Comparison of ENCODE assay signal across 28 cellular contexts in genomic region chr9:101511009-101511408, GRCh38.
"Had no signal": no experiment of that assay in that cellular context is flagged by ENCODE, and none has a peak within 500 bp of the region (broad histone marks: within the 10 kb centered on the region; RNA-seq: fewer than 3 reads in every experiment).

No MANE protein-coding gene starts in this region.

- ATAC-seq: body of pancreas had no signal

- H3K4me3 Mint-ChIP-seq: activated B cell treated with CpG ODN at 0.5 μM for 24 hours; activated CD8-positive, alpha-beta T cell treated with anti-CD3 and anti-CD28 coated beads for 36 hours; activated naive CD4-positive, alpha-beta T cell treated with anti-CD3 and anti-CD28 coated beads for 36 hours; activated naive CD8-positive, alpha-beta T cell treated with anti-CD3 and anti-CD28 coated beads for 36 hours; activated T-cell treated with anti-CD3 and anti-CD28 coated beads, Interleukin-2, amount 50 U/mL, for 4 hours; activated T-helper 1 cell treated with anti-CD3 and anti-CD28 coated beads, Interleukin-12 subunit alpha, Interleukin-12 subunit beta, Interleukin-2, Interleukin-4 antibody, amounts not matched to agents 30 ng/mL and 10 ng/mL and 1 ng/mL, durations not matched to agents 14 hours and 24 hours and 36 hours; activated T-helper 17 cell treated with anti-CD3 and anti-CD28 coated beads, Interleukin-2, amount 50 U/mL, for 72 hours; T-helper 1 cell treated with Interleukin-12 subunit alpha and Interleukin-12 subunit beta and Interleukin-4 antibody, amounts not matched to agents 30 μg/mL and 1 μg/mL, for 36 hours; T-helper 2 cell treated with Interferon-gamma antibody and Interleukin-4, amounts not matched to agents 5 μg/mL and 100 μg/mL, for 36 hours had no signal

- H3K4me1 Mint-ChIP-seq: activated B cell treated with CpG ODN at 0.5 μM for 24 hours had no signal

- DNase-seq: activated B cell treated with CpG ODN at 0.5 μM for 24 hours; activated CD4-positive, alpha-beta T cell treated with anti-CD3 and anti-CD28 coated beads, Interleukin-2, amount 50 U/mL, for 1 hour; activated CD4-positive, alpha-beta T cell treated with anti-CD3 and anti-CD28 coated beads, Interleukin-2, amount 50 U/mL, for 4 hours; activated CD4-positive, CD25-positive, alpha-beta regulatory T cell treated with anti-CD3 and anti-CD28 coated beads, Interleukin-2, amount 50 U/mL, for 72 hours; activated CD8-positive, alpha-beta memory T cell treated with anti-CD3 and anti-CD28 coated beads, Interleukin-2, amount 50 U/mL, for 4 hours; activated effector memory CD4-positive, alpha-beta T cell treated with anti-CD3 and anti-CD28 coated beads, Interleukin-2, amount 50 U/mL, for 16 hours; activated gamma-delta T cell treated with Interleukin-2 at 50 U/mL for 16 hours; activated naive CD4-positive, alpha-beta T cell; activated naive CD4-positive, alpha-beta T cell treated with anti-CD3 and anti-CD28 coated beads, Interleukin-2, amount 50 U/mL, for 16 hours; activated naive CD8-positive, alpha-beta T cell treated with anti-CD3 and anti-CD28 coated beads for 36 hours; activated T-cell treated with anti-CD3 and anti-CD28 coated beads for 4 hours; activated T-cell treated with anti-CD3 and anti-CD28 coated beads, Interleukin-2, amount 50 U/mL, for 1 hour; activated T-cell treated with anti-CD3 and anti-CD28 coated beads, Interleukin-2, amount 50 U/mL, for 4 hours; adrenal gland; amniotic stem cell; aorta; body of pancreas; brain microvascular endothelial cell; central memory CD4-positive, alpha-beta T cell; T-helper 9 cell had no signal

- H3K9me3 Mint-ChIP-seq: activated B cell treated with CpG ODN at 0.5 μM for 24 hours; activated CD8-positive, alpha-beta T cell treated with anti-CD3 and anti-CD28 coated beads for 36 hours; activated naive CD4-positive, alpha-beta T cell treated with anti-CD3 and anti-CD28 coated beads for 36 hours; activated naive CD4-positive, alpha-beta T cell treated with anti-CD3 and anti-CD28 coated beads, Interleukin-2, amount 50 U/mL, for 72 hours; activated naive CD8-positive, alpha-beta T cell treated with anti-CD3 and anti-CD28 coated beads for 36 hours; activated T-cell treated with anti-CD3 and anti-CD28 coated beads, Interleukin-2, amount 50 U/mL, for 4 hours; activated T-cell treated with anti-CD3 and anti-CD28 coated beads, Interleukin-2, amount 50 U/mL, for 72 hours; activated T-helper 1 cell treated with anti-CD3 and anti-CD28 coated beads, Interleukin-12 subunit alpha, Interleukin-12 subunit beta, Interleukin-2, Interleukin-4 antibody, amounts not matched to agents 30 ng/mL and 10 ng/mL and 1 ng/mL, durations not matched to agents 14 hours and 24 hours and 36 hours; activated T-helper 17 cell treated with anti-CD3 and anti-CD28 coated beads, Interleukin-2, amount 50 U/mL, for 72 hours; T-helper 1 cell treated with Interleukin-12 subunit alpha and Interleukin-12 subunit beta and Interleukin-4 antibody, amounts not matched to agents 30 μg/mL and 1 μg/mL, for 36 hours; T-helper 2 cell treated with Interferon-gamma antibody and Interleukin-4, amounts not matched to agents 5 μg/mL and 100 μg/mL, for 36 hours had no signal

- H3K36me3 Mint-ChIP-seq: activated naive CD4-positive, alpha-beta T cell treated with anti-CD3 and anti-CD28 coated beads, Interleukin-2, amount 50 U/mL, for 72 hours; activated naive CD8-positive, alpha-beta T cell treated with anti-CD3 and anti-CD28 coated beads for 36 hours had no signal

- H3K27me3 Mint-ChIP-seq: activated naive CD8-positive, alpha-beta T cell treated with anti-CD3 and anti-CD28 coated beads for 36 hours had no signal

- H3K27ac Mint-ChIP-seq: activated B cell treated with CpG ODN at 0.5 μM for 24 hours; activated CD8-positive, alpha-beta T cell treated with anti-CD3 and anti-CD28 coated beads for 36 hours; activated naive CD4-positive, alpha-beta T cell treated with anti-CD3 and anti-CD28 coated beads for 36 hours; activated naive CD4-positive, alpha-beta T cell treated with anti-CD3 and anti-CD28 coated beads, Interleukin-2, amount 50 U/mL, for 72 hours; activated naive CD8-positive, alpha-beta T cell treated with anti-CD3 and anti-CD28 coated beads for 36 hours; activated T-helper 1 cell treated with anti-CD3 and anti-CD28 coated beads, Interleukin-12 subunit alpha, Interleukin-12 subunit beta, Interleukin-2, Interleukin-4 antibody, amounts not matched to agents 30 ng/mL and 10 ng/mL and 1 ng/mL, durations not matched to agents 14 hours and 24 hours and 36 hours; T-helper 1 cell treated with Interleukin-12 subunit alpha and Interleukin-12 subunit beta and Interleukin-4 antibody, amounts not matched to agents 30 μg/mL and 1 μg/mL, for 36 hours; T-helper 2 cell treated with Interferon-gamma antibody and Interleukin-4, amounts not matched to agents 5 μg/mL and 100 μg/mL, for 36 hours had no signal
